Comparison of ENCODE assay signal across 8 cellular contexts in the genomic region with DNA sequence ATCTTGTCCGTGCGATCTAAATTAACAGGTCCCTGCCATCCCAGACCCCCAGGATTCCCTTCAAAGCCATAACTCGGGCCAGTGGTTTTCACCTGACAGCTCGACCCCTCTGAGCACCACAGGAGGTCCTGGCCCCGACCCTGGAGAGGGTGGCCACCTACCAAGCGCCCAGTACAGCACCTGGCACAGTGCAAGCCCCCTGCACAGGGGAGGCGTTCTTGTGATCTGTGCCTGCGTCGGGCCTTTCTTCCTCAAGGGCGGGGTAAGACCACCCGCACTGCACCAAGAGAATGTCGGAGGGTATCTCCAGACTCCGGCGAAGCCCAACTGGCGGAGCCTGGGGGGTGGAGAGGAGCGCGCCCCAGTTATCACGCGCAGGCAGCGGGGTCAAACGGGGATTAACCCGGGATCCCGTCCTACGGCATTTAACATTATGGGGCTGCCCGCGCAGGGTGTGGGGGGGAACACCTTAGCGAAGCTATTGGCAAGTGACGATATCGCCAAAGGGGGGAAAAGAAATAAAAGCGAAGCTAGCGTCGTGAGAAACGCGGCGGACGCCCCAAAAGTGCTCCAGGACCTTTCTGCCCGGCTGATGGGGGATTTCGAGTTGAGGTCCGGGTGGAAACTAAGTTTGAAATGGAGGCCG. TPM values are rescaled to one million over a fixed set of nuclear protein-coding genes. Genes with fewer than 3 reads are reported as not detected.
DNase-seq lines count a peak whose midpoint lies in the region; ATAC-seq, FAIRE-seq and TF ChIP-seq lines count a peak whose summit lies in the region.

No MANE protein-coding gene starts in this region.

- H3K9ac ChIP-seq in endodermal cell (ENCODE audit: extremely low read depth, low read length, poor library complexity, severe bottlenecking) = peak overlapping the region; percentile 62

- TF ChIP-seq CTCF in HFF-Myc (IDR thresholded peaks at IDR 0.05; ENCODE audit: low read depth, low read length, missing control alignments) (no peak), WTC11 (IDR thresholded peaks at IDR 0.05) (no peak), endodermal cell (conservative IDR thresholded peaks at IDR 0.05) (peak; percentile 1), uterus (IDR thresholded peaks at IDR 0.05) (no peak)

- peak overlapping the region; percentile 92 for H3K4me3 Mint-ChIP-seq in WTC11
- H3K4me3 Mint-ChIP-seq in endodermal cell = peak overlapping the region; percentile 85
- peak overlapping the region; percentile 71 to 99 (median 96) for H3K4me3 Mint-ChIP-seq in naive B cell

- peaks cover 4% of the 10 kb centered on the region; the same call in 1 of the 2 replicates for H3K9me3 Mint-ChIP-seq in WTC11
- H3K9me3 Mint-ChIP-seq in endodermal cell = peaks cover 11% of the 10 kb centered on the region
- H3K9me3 Mint-ChIP-seq in naive B cell = no peaks in the 10 kb centered on the region

- H3K4me1 Mint-ChIP-seq in WTC11 (peaks cover 32% of the 10 kb centered on the region), endodermal cell (peaks cover 17% of the 10 kb centered on the region), naive B cell (peaks cover 35 to 61% (median 53%) of the 10 kb centered on the region in 3 donors)

- H3K27ac ChIP-seq in endodermal cell (ENCODE audit: low read depth, low read length) = peak overlapping the region; percentile 83
- H3K27ac ChIP-seq in uterus = peak overlapping the region; percentile 98 to 99

- CTCF ChIA-PET in WTC11 (lab: Charles Lee) = interaction anchor here (0.6 to 3.0 kb wide), 7 partner anchors 12 to 235 kb away, joined by 3 to 26 read pairs (median 5); a partner anchor contains a TSS

- ATAC-seq in WTC11 = no peak
- no peak for ATAC-seq in naive B cell (ENCODE audit: low read depth in 2 of 2)

- H3K36me3 Mint-ChIP-seq in WTC11 = peaks cover 33% of the 10 kb centered on the region
- peaks cover 27% of the 10 kb centered on the region for H3K36me3 Mint-ChIP-seq in endodermal cell (ENCODE audit: low read depth)
- peaks cover 0 to under 1% of the 10 kb centered on the region in 2 donors for H3K36me3 Mint-ChIP-seq in naive B cell

- H3K27me3 ChIP-seq in endodermal cell (ENCODE audit: control insufficient read depth, insufficient read depth, low read length, poor library complexity, severe bottlenecking) = no peaks in the 10 kb centered on the region
- no peaks in the 10 kb centered on the region for H3K27me3 ChIP-seq in uterus

- no peak for FAIRE-seq in HTR-8/SVneo (lab: Jason Lieb, UNC)

- peaks cover 3% of the 10 kb centered on the region for H3K27me3 Mint-ChIP-seq in WTC11 (ENCODE audit: low read depth)
- no peaks in the 10 kb centered on the region for H3K27me3 Mint-ChIP-seq in endodermal cell (ENCODE audit: insufficient read depth)
- no peaks in the 10 kb centered on the region for H3K27me3 Mint-ChIP-seq in naive B cell

- H3K27ac Mint-ChIP-seq in WTC11 (peak overlapping the region; percentile 99), endodermal cell (peak overlapping the region; percentile 99), naive B cell (peak overlapping the region; percentile 99 to 100 (median 100))

- H3K4me1 ChIP-seq in endodermal cell (ENCODE audit: control insufficient read depth, insufficient read depth, low read length) (peaks cover 8% of the 10 kb centered on the region), uterus (peaks cover 9 to 24% of the 10 kb centered on the region in 2 donors)

- intact Hi-C loops in uterus (cut with DNase I; ENCODE audit: low total_unique reads) = no loop called here

- H3K4me3 ChIP-seq in HFF-Myc (replicated peaks; ENCODE audit: low read depth, low read length) (peak overlapping the region; percentile 61), endodermal cell (ENCODE audit: low read length) (peak overlapping the region; percentile 86), uterus (peak overlapping the region; percentile 78 to 79)

- WGBS in endodermal cell (ENCODE audit: insufficient coverage in 1 of 2, insufficient read length in 1 of 2), 2 experiments = 15 to 23% methylated on average over 34 to 40 of the region's 40 CpGs

- TF ChIP-seq POLR2A in uterus (IDR thresholded peaks at IDR 0.05) = no peak

- peaks cover 25% of the 10 kb centered on the region for H3K36me3 ChIP-seq in endodermal cell (ENCODE audit: control insufficient read depth, insufficient read depth, low read length)
- H3K36me3 ChIP-seq in uterus = no peaks in the 10 kb centered on the region

- DNase-seq in HFF-Myc (ENCODE audit: extremely low read depth, low read depth) = no peak
- peak; percentile 51 for DNase-seq in WTC11 (ENCODE audit: low spot score)
- DNase-seq in endodermal cell = no peak
- peak; percentile 54 for DNase-seq in naive B cell
- DNase-seq in uterus = peak; percentile 48 to 59
- no peak for DNase-seq in HTR-8/SVneo (ENCODE audit: insufficient read length, low spot score)
- DNase-seq in SHP77 treated with DMSO at 0.1 percent for 48 hours (lab: John Stamatoyannopoulos, UW) = no peak
- DNase-seq in H4 (ENCODE audit: low spot score) = no peak

- H3K9me3 ChIP-seq in endodermal cell (ENCODE audit: control insufficient read depth, low read length) (no peaks in the 10 kb centered on the region), uterus (no peaks in the 10 kb centered on the region)

- POLR2A ChIA-PET in WTC11 (lab: Charles Lee) = interaction anchor here (0.9 to 2.2 kb wide), 4 partner anchors 9 to 79 kb away, joined by 3 to 7 read pairs (median 4); a partner anchor contains a TSS

TF ChIP-seq in WTC11, 78 proteins besides CTCF, POLR2A, EP300 and RAD21 (continues in another document):
- TF ChIP-seq, protein P1, sequence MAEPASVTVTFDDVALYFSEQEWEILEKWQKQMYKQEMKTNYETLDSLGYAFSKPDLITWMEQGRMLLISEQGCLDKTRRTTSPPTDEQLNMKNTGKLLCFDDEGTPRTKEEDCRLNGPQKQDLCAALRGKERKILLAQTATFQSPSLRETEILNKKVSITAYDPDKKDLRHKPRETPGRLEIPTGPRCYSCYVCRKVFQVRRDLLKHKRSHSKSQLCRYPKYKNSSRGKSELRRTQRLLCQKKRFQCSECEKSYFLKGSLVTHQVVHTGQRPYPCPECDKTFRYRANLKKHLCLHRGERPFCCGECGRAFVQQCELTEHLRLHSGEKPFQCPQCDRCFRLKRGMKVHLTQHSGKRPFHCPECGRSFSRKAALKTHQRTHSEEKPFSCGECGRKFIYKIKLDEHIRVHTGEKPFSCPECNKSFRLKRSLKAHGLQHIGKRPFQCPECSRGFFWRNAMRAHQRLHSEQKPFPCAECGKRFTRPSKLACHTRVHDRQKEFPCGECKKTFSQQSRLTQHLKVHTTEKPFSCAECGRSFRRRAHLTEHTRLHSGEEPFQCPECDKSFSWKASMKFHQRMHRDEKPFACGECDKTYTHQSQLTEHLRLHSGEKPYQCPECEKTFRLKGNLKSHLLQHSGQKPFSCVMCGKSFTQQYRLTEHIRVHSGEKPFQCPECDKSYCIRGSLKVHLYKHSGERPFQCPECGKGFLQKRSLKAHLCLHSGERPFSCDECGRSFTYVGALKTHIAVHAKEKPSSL (CRISPR knock-in tag; conservative IDR thresholded peaks at IDR 0.05) = no peak
- TF ChIP-seq ZNF263 (CRISPR knock-in tag; IDR thresholded peaks at IDR 0.05; ENCODE audit: low read depth) = no peak
- no peak for TF ChIP-seq FOXP1 (CRISPR knock-in tag; IDR thresholded peaks at IDR 0.05; ENCODE audit: borderline replicate concordance)
- TF ChIP-seq, protein P2, sequence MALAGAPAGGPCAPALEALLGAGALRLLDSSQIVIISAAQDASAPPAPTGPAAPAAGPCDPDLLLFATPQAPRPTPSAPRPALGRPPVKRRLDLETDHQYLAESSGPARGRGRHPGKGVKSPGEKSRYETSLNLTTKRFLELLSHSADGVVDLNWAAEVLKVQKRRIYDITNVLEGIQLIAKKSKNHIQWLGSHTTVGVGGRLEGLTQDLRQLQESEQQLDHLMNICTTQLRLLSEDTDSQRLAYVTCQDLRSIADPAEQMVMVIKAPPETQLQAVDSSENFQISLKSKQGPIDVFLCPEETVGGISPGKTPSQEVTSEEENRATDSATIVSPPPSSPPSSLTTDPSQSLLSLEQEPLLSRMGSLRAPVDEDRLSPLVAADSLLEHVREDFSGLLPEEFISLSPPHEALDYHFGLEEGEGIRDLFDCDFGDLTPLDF (CRISPR knock-in tag; IDR thresholded peaks at IDR 0.05) = no peak
- no peak for TF ChIP-seq NR2C2 (CRISPR knock-in tag; IDR thresholded peaks at IDR 0.05)

RNA-seq across cellular contexts. Expression of a gene that starts 1.3 kb away (rescaled TPM):
- total RNA-seq in WTC11 (2021) (680 to 779 TPM (median 683 TPM) in 3 replicates), endodermal cell (100 to 1,000 TPM; 607 to 646 TPM), uterus (100 to 1,000 TPM in 2 of 4 donors, 10 to 100 TPM in 2; 65.8 to 353 (median 177) TPM)
- 602 TPM for polyA plus RNA-seq in endodermal cell (2013, experiment 1 of 2)
- polyA plus RNA-seq in endodermal cell (2013, experiment 2 of 2) = 584 TPM
- polyA plus RNA-seq in naive B cell (ENCODE audit: low read depth in 6 of 6) = 100 to 1,000 TPM in 3 of 6 donors, 10 to 100 TPM in 3; 29.0 to 116 (median 99.3) TPM
- total RNA-seq in H4 (2014; rRNA removed; shearing (Covaris generic)) = 249 and 281 TPM in 2 replicates

RNA-seq across cellular contexts. Expression of a gene that starts 19.5 kb away (rescaled TPM):
- total RNA-seq in WTC11 (2021) = 139 to 162 TPM (median 161 TPM) in 3 replicates
- total RNA-seq in endodermal cell = 100 to 1,000 TPM; 114 to 129 TPM
- 72.3 TPM for polyA plus RNA-seq in endodermal cell (2013, experiment 1 of 2)
- polyA plus RNA-seq in endodermal cell (2013, experiment 2 of 2) = 68.9 TPM
- 100 to 1,000 TPM; 234 to 283 (median 274) TPM for polyA plus RNA-seq in naive B cell (ENCODE audit: low read depth in 6 of 6)
- 100 to 1,000 TPM in 1 of 4 donors, 10 to 100 TPM in 3; 27.7 to 188 (median 70.3) TPM for total RNA-seq in uterus
- total RNA-seq in H4 (2014; rRNA removed; shearing (Covaris generic)) = 73.8 and 108 TPM in 2 replicates

RNA-seq across cellular contexts. Expression of a gene that starts 27.0 kb away (rescaled TPM):
- total RNA-seq in WTC11 (2021) = 12.6 to 14.6 TPM (median 14.5 TPM) in 3 replicates
- total RNA-seq in endodermal cell = 1 to 10 TPM; 4.8 to 6.7 TPM
- 1.7 TPM for polyA plus RNA-seq in endodermal cell (2013, experiment 1 of 2)
- polyA plus RNA-seq in endodermal cell (2013, experiment 2 of 2) = 1.9 TPM
- polyA plus RNA-seq in naive B cell (ENCODE audit: low read depth in 6 of 6) = 10 to 100 TPM; 22.1 to 80.3 (median 50.2) TPM
- 100 to 1,000 TPM in 1 of 4 donors, 1 to 10 TPM in 3; 3.3 to 308 (median 5.0) TPM for total RNA-seq in uterus
- 0.23 and 1.2 TPM in 2 replicates for total RNA-seq in H4 (2014; rRNA removed; shearing (Covaris generic))

RNA-seq across cellular contexts. Expression of a gene that starts 38.4 kb away (rescaled TPM):
- 1.1 to 1.5 TPM (median 1.4 TPM) in 3 replicates for total RNA-seq in WTC11 (2021)
- under 1 TPM; 0.49 to 0.84 TPM for total RNA-seq in endodermal cell
- 0.50 TPM for polyA plus RNA-seq in endodermal cell (2013, experiment 1 of 2)
- polyA plus RNA-seq in endodermal cell (2013, experiment 2 of 2) = 0.29 TPM
- polyA plus RNA-seq in naive B cell (ENCODE audit: low read depth in 6 of 6) = 1 to 10 TPM in 1 of 6 donors, not detected in 5; 1.4 TPM
- total RNA-seq in uterus = 1 to 10 TPM in 2 of 4 donors, under 1 TPM in 1, not detected in 1; 0.51 to 4.7 (median 3.6) TPM
- total RNA-seq in H4 (2014; rRNA removed; shearing (Covaris generic)) = 0.54 and 1.3 TPM in 2 replicates

RNA-seq across cellular contexts. Expression of a gene that starts 48.3 kb away (rescaled TPM):
- 9.5 to 10.7 TPM (median 10.2 TPM) in 3 replicates for total RNA-seq in WTC11 (2021)
- 10 to 100 TPM; 10.4 to 13.7 TPM for total RNA-seq in endodermal cell
- 30.3 TPM for polyA plus RNA-seq in endodermal cell (2013, experiment 1 of 2)
- polyA plus RNA-seq in endodermal cell (2013, experiment 2 of 2) = 23.5 TPM
- polyA plus RNA-seq in naive B cell (ENCODE audit: low read depth in 6 of 6) = 10 to 100 TPM; 43.2 to 64.9 (median 54.4) TPM
- total RNA-seq in uterus = 100 to 1,000 TPM in 2 of 4 donors, 10 to 100 TPM in 2; 46.0 to 171 (median 80.2) TPM
- total RNA-seq in H4 (2014; rRNA removed; shearing (Covaris generic)) = 64.6 and 74.6 TPM in 2 replicates

Comparison
In these comparisons a context has a peak if more than half of its experiments do, and no peak if none do; other contexts are left out.
1. DNase-seq: peak in WTC11 (single experiment), naive B cell (single experiment) and uterus (2 of 2); none in HFF-Myc (single experiment), endodermal cell (single experiment), HTR-8/SVneo (single experiment), SHP77 treated with DMSO at 0.1 percent for 48 hours (single experiment) and H4 (single experiment).
2. Peak in every context shown above with its lines, with median percentiles within 50 percentile points of each other: H3K4me3 ChIP-seq, H3K27ac Mint-ChIP-seq and H3K4me3 Mint-ChIP-seq.